Comparison of ENCODE assay signal across 20 cellular contexts in genomic region chr5:32810812-32811211, GRCh38.
DNase-seq lines count a peak whose midpoint lies in the region; ATAC-seq and TF ChIP-seq lines count a peak whose summit lies in the region.
"Had no signal": no experiment of that assay in that cellular context is flagged by ENCODE, and none has a peak within 500 bp of the region (broad histone marks: within the 10 kb centered on the region; RNA-seq: fewer than 3 reads in every experiment).

No MANE protein-coding gene starts in this region.

- H3K27me3 Mint-ChIP-seq in progenitor cell of endocrine pancreas = no peaks in the 10 kb centered on the region
- H3K27me3 Mint-ChIP-seq: activated B cell treated with CpG ODN at 0.5 μM for 24 hours; activated naive CD8-positive, alpha-beta T cell treated with anti-CD3 and anti-CD28 coated beads for 36 hours had no signal

- no peak overlapping the region for H3K4me2 ChIP-seq in fibroblast of lung (ENCODE audit: extremely low read depth, insufficient read depth, low read length)

- H4K20me1 ChIP-seq in fibroblast of lung (ENCODE audit: control insufficient read depth, extremely low read depth, insufficient read depth, low read length) = no peaks in the 10 kb centered on the region

- H3K27ac Mint-ChIP-seq in progenitor cell of endocrine pancreas = no peak overlapping the region
- H3K27ac Mint-ChIP-seq: activated B cell treated with CpG ODN at 0.5 μM for 24 hours; activated naive CD8-positive, alpha-beta T cell treated with anti-CD3 and anti-CD28 coated beads for 36 hours had no signal

- H3K9ac ChIP-seq in fibroblast of lung (ENCODE audit: insufficient read depth, low read length) = no peak overlapping the region

- intact Hi-C loops in dorsolateral prefrontal cortex (cut with DNase I) = no loop called here

- no peak overlapping the region for H3K4me3 Mint-ChIP-seq in progenitor cell of endocrine pancreas (ENCODE audit: low read depth)
- H3K4me3 Mint-ChIP-seq: activated B cell treated with CpG ODN at 0.5 μM for 24 hours; activated naive CD8-positive, alpha-beta T cell treated with anti-CD3 and anti-CD28 coated beads for 36 hours had no signal

- no peaks in the 10 kb centered on the region for H3K79me2 ChIP-seq in fibroblast of lung (ENCODE audit: control insufficient read depth, insufficient read depth, low read length)

- no peaks in the 10 kb centered on the region for H3K9me3 Mint-ChIP-seq in progenitor cell of endocrine pancreas (ENCODE audit: low read depth)
- H3K9me3 Mint-ChIP-seq: activated naive CD8-positive, alpha-beta T cell treated with anti-CD3 and anti-CD28 coated beads for 36 hours had no signal

- H3K4me1 ChIP-seq in SJCRH30 (peaks cover 26% of the 10 kb centered on the region), fibroblast of lung (ENCODE audit: control insufficient read depth, extremely low read depth, insufficient read depth, low read length) (peaks cover 6% of the 10 kb centered on the region)
- H3K4me1 ChIP-seq: BE2C, spleen, stomach had no signal

- no peaks in the 10 kb centered on the region; the same call in 1 of the 2 replicates for H3K9me3 ChIP-seq in SJCRH30 (replicated peaks)
- H3K9me3 ChIP-seq in fibroblast of lung (ENCODE audit: control insufficient read depth, insufficient read depth, low read depth, low read length) = no peaks in the 10 kb centered on the region
- H3K9me3 ChIP-seq: BE2C, neutrophil had no signal

- H3K36me3 ChIP-seq in SJCRH30 (no peaks in the 10 kb centered on the region), fibroblast of lung (ENCODE audit: control insufficient read depth, insufficient read depth, low read length) (no peaks in the 10 kb centered on the region)
- H3K36me3 ChIP-seq: BE2C, neutrophil, spleen, stomach had no signal

- H3K27ac ChIP-seq in SJCRH30 = peak overlapping the region; percentile 29; the same call in 1 of the 2 replicates
- peak overlapping the region; percentile 17 for H3K27ac ChIP-seq in fibroblast of lung (ENCODE audit: insufficient read depth, low read length)
- H3K27ac ChIP-seq in dorsolateral prefrontal cortex = no peak overlapping the region
- H3K27ac ChIP-seq: neutrophil, spleen, stomach had no signal

- H3K27me3 ChIP-seq in SJCRH30 = no peaks in the 10 kb centered on the region
- H3K27me3 ChIP-seq in fibroblast of lung (ENCODE audit: control insufficient read depth, insufficient read depth, low read length) = no peaks in the 10 kb centered on the region
- H3K27me3 ChIP-seq in dorsolateral prefrontal cortex = peaks cover 0 to 3% (median 0%) of the 10 kb centered on the region in 45 donors
- H3K27me3 ChIP-seq: BE2C, neutrophil, spleen, stomach had no signal

- H3K36me3 Mint-ChIP-seq in progenitor cell of endocrine pancreas (ENCODE audit: insufficient read depth) = no peaks in the 10 kb centered on the region
- H3K36me3 Mint-ChIP-seq: activated naive CD8-positive, alpha-beta T cell treated with anti-CD3 and anti-CD28 coated beads for 36 hours had no signal

- no peak for ATAC-seq in GM18909 (IDR thresholded peaks at IDR 0.05; ENCODE audit: poor library complexity, unreplicated experiment)

- DNase-seq in AG10803 (ENCODE audit: low read depth) (peak; percentile 99), SJCRH30 (peak; percentile 51 to 69), fibroblast of lung (ENCODE audit: low read depth in 2 of 2) (peak; percentile 44 to 90), pons (ENCODE audit: low spot score) (peak; percentile 3), activated gamma-delta T cell (lab: John Stamatoyannopoulos, UW) (no peak), dorsolateral prefrontal cortex (no peak), progenitor cell of endocrine pancreas (ENCODE audit: low spot score, unreplicated experiment) (no peak)
- DNase-seq: activated B cell treated with CpG ODN at 0.5 μM for 24 hours; activated CD8-positive, alpha-beta memory T cell treated with anti-CD3 and anti-CD28 coated beads, Interleukin-2, amount 50 U/mL, for 4 hours; activated naive CD8-positive, alpha-beta T cell treated with anti-CD3 and anti-CD28 coated beads for 36 hours; BE2C; cortex of kidney; Kasumi-1; NCI-H1694 treated with DMSO at 0.1 percent for 48 hours; NCI-H446 treated with DMSO at 0.1 percent for 48 hours; OCI-M1; spleen; stomach had no signal

- H3K4me1 Mint-ChIP-seq in progenitor cell of endocrine pancreas (ENCODE audit: low read depth) = no peaks in the 10 kb centered on the region
- H3K4me1 Mint-ChIP-seq: activated B cell treated with CpG ODN at 0.5 μM for 24 hours; activated naive CD8-positive, alpha-beta T cell treated with anti-CD3 and anti-CD28 coated beads for 36 hours had no signal

- no peak for TF ChIP-seq CTCF in AG10803 (conservative IDR thresholded peaks at IDR 0.05; ENCODE audit: low read length)
- TF ChIP-seq CTCF in fibroblast of lung (conservative IDR thresholded peaks at IDR 0.05 in 1 of 2, IDR thresholded peaks at IDR 0.05 in 1 of 2; ENCODE audit: low read depth in 1 of 2, low read length in 2 of 2) = no peak
- TF ChIP-seq CTCF in dorsolateral prefrontal cortex (IDR thresholded peaks at IDR 0.05 in 54 of 56, conservative IDR thresholded peaks at IDR 0.05 in 2 of 56; ENCODE audit: low read depth in 1 of 56, partially characterized antibody in 56 of 56) = no peak
- no peak for TF ChIP-seq CTCF in progenitor cell of endocrine pancreas (IDR thresholded peaks at IDR 0.05; ENCODE audit: unreplicated experiment)

- no peak overlapping the region for H3K4me3 ChIP-seq in AG10803 (ENCODE audit: low read length)
- H3K4me3 ChIP-seq in SJCRH30 = no peak overlapping the region
- no peak overlapping the region for H3K4me3 ChIP-seq in fibroblast of lung (replicated peaks in 1 of 4; ENCODE audit: control extremely low read depth in 1 of 4, insufficient read depth in 1 of 4, low read depth in 3 of 4, low read length in 4 of 4)
- no peak overlapping the region for H3K4me3 ChIP-seq in dorsolateral prefrontal cortex
- H3K4me3 ChIP-seq: spleen, stomach had no signal

- H2AFZ ChIP-seq in fibroblast of lung (ENCODE audit: low read length) = no peak overlapping the region

Comparison
In these comparisons a context has a peak if more than half of its experiments do, and no peak if none do; other contexts are left out.
1. DNase-seq: peak in AG10803 (single experiment), SJCRH30 (2 of 2), fibroblast of lung (2 of 2) and pons (single experiment); none in activated gamma-delta T cell (single experiment), dorsolateral prefrontal cortex (0 of 10) and progenitor cell of endocrine pancreas (single experiment).
2. H3K27ac ChIP-seq: peak in SJCRH30 (single experiment) and fibroblast of lung (single experiment); none in dorsolateral prefrontal cortex (0 of 59).